In genomic region chr11:34890812-34891211, GRCh38 we compare ENCODE assay signal across 8 cellular contexts. TPM values are rescaled to one million over a fixed set of nuclear protein-coding genes. Genes with fewer than 3 reads are reported as not detected.
A peak's percentile ranks its signal among the peaks of the same experiment; 100 is the strongest.
DNase-seq lines count a peak whose midpoint lies in the region; ATAC-seq, FAIRE-seq and TF ChIP-seq lines count a peak whose summit lies in the region.

No MANE protein-coding gene starts in this region.

- H2BK5ac ChIP-seq in H1 (ENCODE audit: low read depth, low read length), result no peak overlapping the region

- H2AK5ac ChIP-seq in H1 (ENCODE audit: low read depth, low read length), result no peak overlapping the region

- H3K9ac ChIP-seq in H1 (replicated peaks in 1 of 4; ENCODE audit: extremely low read depth in 1 of 4, low read depth in 3 of 4, low read length in 3 of 4), result no peak overlapping the region

- no peak for TF ChIP-seq EP300 in H1 (IDR thresholded peaks at IDR 0.05; ENCODE audit: borderline replicate concordance in 1 of 2, low read depth in 2 of 2, low read length in 2 of 2)

- TF ChIP-seq RAD21 in H1 (IDR thresholded peaks at IDR 0.05 in 1 of 2, conservative IDR thresholded peaks at IDR 0.05 in 1 of 2; ENCODE audit: low read depth in 2 of 2, low read length in 2 of 2), result peak; percentile 44 to 54

- no peak overlapping the region for H3K4me3 ChIP-seq in H1 (ENCODE audit: extremely low read depth in 1 of 4, insufficient read depth in 2 of 4, low read depth in 3 of 4, low read length in 4 of 4)

- no peaks in the 10 kb centered on the region for H3K9me3 Mint-ChIP-seq in progenitor cell of endocrine pancreas (ENCODE audit: low read depth)

- no peak overlapping the region for H3K14ac ChIP-seq in H1 (ENCODE audit: insufficient read length)

- FAIRE-seq in H1 (lab: Jason Lieb, UNC), result no peak

- no peak for ATAC-seq in GM18867 (IDR thresholded peaks at IDR 0.05; ENCODE audit: unreplicated experiment)

- H3K4me2 ChIP-seq in H1 (ENCODE audit: insufficient read depth in 1 of 2, low read depth in 2 of 2, low read length in 2 of 2), result no peak overlapping the region

- no peak overlapping the region for H3K4ac ChIP-seq in H1 (replicated peaks; ENCODE audit: insufficient read length, low read depth, low read length)

- H3K27ac Mint-ChIP-seq in progenitor cell of endocrine pancreas, result no peak overlapping the region

- H4K20me1 ChIP-seq in H1 (replicated peaks in 1 of 2; ENCODE audit: control insufficient read depth in 1 of 2, insufficient read depth in 2 of 2, low read length in 2 of 2), result peaks cover 0 to 3% of the 10 kb centered on the region in 2 experiments

- no peak overlapping the region for H4K8ac ChIP-seq in H1 (ENCODE audit: extremely low read depth, insufficient read depth, low read length)

- H3K4me1 ChIP-seq in H1 (replicated peaks in 1 of 4; ENCODE audit: control insufficient read depth in 3 of 4, insufficient read depth in 4 of 4, low read length in 3 of 4), result no peaks in the 10 kb centered on the region

- DNase-seq in AG08395 (ENCODE audit: low spot score), result peak; percentile 32
- DNase-seq in GM13977 (ENCODE audit: low spot score), result peak; percentile 16
- DNase-seq in NCI-H526 treated with DMSO at 0.1 percent for 48 hours (lab: John Stamatoyannopoulos, UW), result peak; percentile 68
- DNase-seq in H1 (ENCODE audit: low read depth in 1 of 2, low spot score in 2 of 2), result no peak
- DNase-seq in progenitor cell of endocrine pancreas (ENCODE audit: low spot score, unreplicated experiment), result no peak
- no peak for DNase-seq in activated T-cell treated with anti-CD3 and anti-CD28 coated beads, Interleukin-2, amount 50 U/mL, for 48 hours
- DNase-seq in GM19240 (ENCODE audit: insufficient read length, low spot score), result no peak

- peaks cover 8% of the 10 kb centered on the region for H3K36me3 Mint-ChIP-seq in progenitor cell of endocrine pancreas (ENCODE audit: insufficient read depth)

- POLR2A ChIA-PET in H1 (lab: Charles Lee; ENCODE audit: partially characterized antibody), result no interaction called here

- H3K23me2 ChIP-seq in H1 (ENCODE audit: low read depth, low read length), result no peaks in the 10 kb centered on the region

- no peak overlapping the region for H2BK20ac ChIP-seq in H1 (ENCODE audit: low read length)

- in situ Hi-C loops in GM13977 (cut with MboI; ENCODE audit: low pct_unique_long_range_greater_than_20kb, low sequenced_read_pairs, unreplicated experiment), result loop anchor here (10.0 kb wide), 1 partner anchor 306 kb away; no protein-coding TSS in a partner anchor

- no peak overlapping the region for H2BK15ac ChIP-seq in H1 (ENCODE audit: low read length)

- no peaks in the 10 kb centered on the region; a peak in 2 of 8 replicates for H3K36me3 ChIP-seq in H1 (ENCODE audit: control insufficient read depth in 2 of 4, insufficient read depth in 4 of 4, low read length in 3 of 4)

- H3K9me3 ChIP-seq in H1 (ENCODE audit: insufficient read depth in 2 of 2, low read depth in 1 of 2, low read length in 1 of 2), result no peaks in the 10 kb centered on the region

- no peaks in the 10 kb centered on the region for H3K27me3 Mint-ChIP-seq in progenitor cell of endocrine pancreas

- WGBS in H1 (ENCODE audit: extremely low coverage in 1 of 2, insufficient coverage in 1 of 2, insufficient read length in 1 of 2, insufficient replicate concordance in 2 of 2, low coverage in 1 of 2, low lambda C conversion rate in 2 of 2, missing lambda C conversion rate in 1 of 2), 2 experiments, result 73% methylated on average over 1 of the region's 1 CpG; no CpG with 5 or more reads in 1 of the 2 experiments

- H4K91ac ChIP-seq in H1 (replicated peaks; ENCODE audit: insufficient read length, low read length), result no peak overlapping the region

- H3K56ac ChIP-seq in H1 (replicated peaks; ENCODE audit: insufficient read length, low read depth, low read length), result no peak overlapping the region

- no peak overlapping the region for H2AFZ ChIP-seq in H1 (ENCODE audit: low read length)

- TF ChIP-seq CTCF in GM13977 (IDR thresholded peaks at IDR 0.05; ENCODE audit: extremely low read depth, insufficient read depth, missing control alignments) (peak; percentile 52), H1 (IDR thresholded peaks at IDR 0.05; ENCODE audit: control extremely low read depth in 1 of 3, insufficient read depth in 1 of 3, low read depth in 1 of 3, low read length in 3 of 3) (peak in 1 of 3 experiments; percentile 29; a peak in 2 of 4 replicates), progenitor cell of endocrine pancreas (IDR thresholded peaks at IDR 0.05; ENCODE audit: unreplicated experiment) (peak; percentile 61)

- CTCF ChIA-PET in H1 (lab: Charles Lee; ENCODE audit: partially characterized antibody), result interaction anchor here (0.9 to 5.5 kb wide), 16 partner anchors 9 to 502 kb away, joined by 3 to 48 read pairs (median 5); partner anchors contain the start of gene ELF5

- H3K23ac ChIP-seq in H1 (ENCODE audit: insufficient read length), result no peak overlapping the region

- H3K4me1 Mint-ChIP-seq in progenitor cell of endocrine pancreas (ENCODE audit: low read depth), result peaks cover 9% of the 10 kb centered on the region

- H3K27me3 ChIP-seq in H1 (replicated peaks in 1 of 4; ENCODE audit: control insufficient read depth in 3 of 4, extremely low read depth in 1 of 4, insufficient read depth in 3 of 4, low read length in 3 of 4), result no peaks in the 10 kb centered on the region

- H3K79me1 ChIP-seq in H1 (ENCODE audit: low read depth, low read length), result no peaks in the 10 kb centered on the region

- H3K18ac ChIP-seq in H1 (ENCODE audit: extremely low read depth, low read length), result no peak overlapping the region

- H3K27ac ChIP-seq in H1 (ENCODE audit: low read depth, low read length), result no peak overlapping the region

- H3K4me3 Mint-ChIP-seq in progenitor cell of endocrine pancreas (ENCODE audit: low read depth), result no peak overlapping the region

- H2BK120ac ChIP-seq in H1 (replicated peaks; ENCODE audit: low read depth, low read length), result no peak overlapping the region

- H2BK12ac ChIP-seq in H1 (ENCODE audit: low read depth, low read length), result no peak overlapping the region

- H3K79me2 ChIP-seq in H1 (ENCODE audit: control insufficient read depth in 1 of 2, insufficient read depth in 2 of 2, low read length in 2 of 2), result no peaks in the 10 kb centered on the region

- no peak overlapping the region for H4K5ac ChIP-seq in H1 (ENCODE audit: insufficient read length, low read depth, low read length)

- TF ChIP-seq POLR2A in H1 (IDR thresholded peaks at IDR 0.05; ENCODE audit: control extremely low read depth in 1 of 2, low read depth in 2 of 2, low read length in 2 of 2), result no peak

TF ChIP-seq in H1, 55 proteins besides CTCF, POLR2A, EP300 and RAD21 (continues in another document):
- TF ChIP-seq CBX5 (IDR thresholded peaks at IDR 0.05; ENCODE audit: low read depth, low read length), result no peak
- no peak for TF ChIP-seq SRF (IDR thresholded peaks at IDR 0.05; ENCODE audit: low read depth, low read length)
- no peak for TF ChIP-seq ASH2L (IDR thresholded peaks at IDR 0.05; ENCODE audit: low read length)
- no peak for TF ChIP-seq TCF12 (IDR thresholded peaks at IDR 0.05; ENCODE audit: low read depth, low read length)
- no peak for TF ChIP-seq CBX8 (IDR thresholded peaks at IDR 0.05; ENCODE audit: borderline replicate concordance, low read depth, low read length)
- TF ChIP-seq TBP (IDR thresholded peaks at IDR 0.05; ENCODE audit: low read depth, low read length), result no peak
- no peak for TF ChIP-seq USF2 (IDR thresholded peaks at IDR 0.05; ENCODE audit: low read length)
- TF ChIP-seq ATF2 (IDR thresholded peaks at IDR 0.05; ENCODE audit: low read length), result no peak
- TF ChIP-seq SP1 (IDR thresholded peaks at IDR 0.05; ENCODE audit: low read depth, low read length), result no peak
- no peak for TF ChIP-seq EGR1 (IDR thresholded peaks at IDR 0.05; ENCODE audit: borderline replicate concordance, low read depth, low read length)

RNA-seq across cellular contexts. Expression of gene APIP, which starts 25.4 kb away (rescaled TPM):
- total RNA-seq in H1 (2021; fragmentation: NEBNext Ultra II Directional; extraction: Animal tissue kit (Norgen Biotek cat#: 25700)), result 25.7 and 25.9 TPM in 2 replicates
- polyA plus RNA-seq in H1 (2011; rRNA removed), result 6.4 and 10.4 TPM in 2 replicates
- 19.2 TPM for polyA plus RNA-seq in H1 (2011; cell fraction: cytosol; rRNA removed)
- 4.2 TPM for polyA plus RNA-seq in H1 (2011; cell fraction: nucleus; rRNA removed)
- 15.2 to 28.5 TPM (median 19.7 TPM) in 4 replicates for polyA plus RNA-seq in H1 (2012, experiment 1 of 2)
- 6.6 TPM for polyA plus RNA-seq in H1 (2012, experiment 2 of 2)
- 22.7 TPM for polyA plus RNA-seq in H1 (2013, experiment 1 of 2)
- polyA plus RNA-seq in H1 (2013, experiment 2 of 2), result 21.6 TPM
- polyA minus RNA-seq in H1 (2011; rRNA and poly(A)+ RNA removed), result 4.3 and 6.2 TPM in 2 replicates
- 7.6 TPM for polyA minus RNA-seq in H1 (2011; cell fraction: cytosol; rRNA and poly(A)+ RNA removed)
- polyA minus RNA-seq in H1 (2011; cell fraction: nucleus; rRNA and poly(A)+ RNA removed), result 3.6 TPM
- 23.5 and 24.7 TPM in 2 replicates for total RNA-seq in progenitor cell of endocrine pancreas

RNA-seq across cellular contexts. Expression of gene PDHX, which starts 25.6 kb away (rescaled TPM):
- total RNA-seq in H1 (2021; fragmentation: NEBNext Ultra II Directional; extraction: Animal tissue kit (Norgen Biotek cat#: 25700)), result 47.1 and 51.9 TPM in 2 replicates
- polyA plus RNA-seq in H1 (2011; rRNA removed), result 11.1 and 12.4 TPM in 2 replicates
- 21.9 TPM for polyA plus RNA-seq in H1 (2011; cell fraction: cytosol; rRNA removed)
- polyA plus RNA-seq in H1 (2011; cell fraction: nucleus; rRNA removed), result 13.6 TPM
- 27.2 to 38.8 TPM (median 28.4 TPM) in 4 replicates for polyA plus RNA-seq in H1 (2012, experiment 1 of 2)
- 3.3 TPM for polyA plus RNA-seq in H1 (2012, experiment 2 of 2)
- polyA plus RNA-seq in H1 (2013, experiment 1 of 2), result 28.6 TPM
- polyA plus RNA-seq in H1 (2013, experiment 2 of 2), result 28.9 TPM
- 21.6 and 24.4 TPM in 2 replicates for polyA minus RNA-seq in H1 (2011; rRNA and poly(A)+ RNA removed)
- polyA minus RNA-seq in H1 (2011; cell fraction: cytosol; rRNA and poly(A)+ RNA removed), result 15.3 TPM
- 24.8 TPM for polyA minus RNA-seq in H1 (2011; cell fraction: nucleus; rRNA and poly(A)+ RNA removed)
- 39.9 and 42.4 TPM in 2 replicates for total RNA-seq in progenitor cell of endocrine pancreas

Comparison
In these comparisons a context has a peak if more than half of its experiments do, and no peak if none do; other contexts are left out.
1. DNase-seq: peak in AG08395 (single experiment), GM13977 (single experiment) and NCI-H526 treated with DMSO at 0.1 percent for 48 hours (single experiment); none in H1 (0 of 2), progenitor cell of endocrine pancreas (single experiment), activated T-cell treated with anti-CD3 and anti-CD28 coated beads, Interleukin-2, amount 50 U/mL, for 48 hours (0 of 2) and GM19240 (single experiment).